ENCODE assay signal across 1 cellular context in the genomic region with DNA sequence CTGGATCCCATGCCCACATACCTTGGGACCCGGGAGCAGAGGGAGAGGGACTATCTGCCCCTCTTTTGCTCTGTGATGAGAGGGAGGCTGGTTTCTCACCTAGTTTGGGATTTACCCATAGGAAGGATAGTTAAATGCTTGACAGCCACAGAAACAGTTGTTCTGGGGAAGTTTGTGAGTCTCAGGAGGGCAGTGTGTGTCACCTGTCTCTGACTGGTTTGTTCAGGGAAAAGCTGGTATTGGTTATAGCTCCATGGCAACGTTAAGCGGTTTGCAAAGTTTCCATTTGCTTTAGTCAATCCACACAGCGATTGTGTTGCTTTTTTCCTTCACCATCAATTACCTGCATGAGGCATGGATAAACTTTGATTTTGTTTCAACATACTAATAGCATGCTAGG.
TF ChIP-seq lines count a peak whose summit lies in the region.

No MANE protein-coding gene starts in this region.

TF ChIP-seq in H1, 55 proteins besides CTCF, POLR2A, EP300 and RAD21 (continued from another document):
- TF ChIP-seq SP2 (IDR thresholded peaks at IDR 0.05; ENCODE audit: low read length) (no peak), GTF2F1 (IDR thresholded peaks at IDR 0.05; ENCODE audit: borderline replicate concordance, low read depth, low read length) (no peak), FOSL1 (IDR thresholded peaks at IDR 0.05; ENCODE audit: insufficient read depth, low read depth, low read length) (no peak), GABPA (IDR thresholded peaks at IDR 0.05; ENCODE audit: borderline replicate concordance, insufficient read depth, low read length) (no peak), YY1 (IDR thresholded peaks at IDR 0.05; ENCODE audit: low read depth, low read length) (no peak), NRF1 (IDR thresholded peaks at IDR 0.05; ENCODE audit: low read depth, low read length) (no peak), NANOG (IDR thresholded peaks at IDR 0.05; ENCODE audit: insufficient read depth, low read depth, low read length, poor library complexity, severe bottlenecking) (no peak), BACH1 (IDR thresholded peaks at IDR 0.05; ENCODE audit: low read length) (no peak), MAFK (IDR thresholded peaks at IDR 0.05; ENCODE audit: low read depth, low read length) (no peak), CREB1 (IDR thresholded peaks at IDR 0.05) (no peak), BCL11A (IDR thresholded peaks at IDR 0.05; ENCODE audit: low read depth in 2 of 2, low read length in 2 of 2) (no peak)
TF ChIP-seq in H1: peak in this region for 0.
